Comparison of ENCODE assay signal across 19 cellular contexts in the genomic region with DNA sequence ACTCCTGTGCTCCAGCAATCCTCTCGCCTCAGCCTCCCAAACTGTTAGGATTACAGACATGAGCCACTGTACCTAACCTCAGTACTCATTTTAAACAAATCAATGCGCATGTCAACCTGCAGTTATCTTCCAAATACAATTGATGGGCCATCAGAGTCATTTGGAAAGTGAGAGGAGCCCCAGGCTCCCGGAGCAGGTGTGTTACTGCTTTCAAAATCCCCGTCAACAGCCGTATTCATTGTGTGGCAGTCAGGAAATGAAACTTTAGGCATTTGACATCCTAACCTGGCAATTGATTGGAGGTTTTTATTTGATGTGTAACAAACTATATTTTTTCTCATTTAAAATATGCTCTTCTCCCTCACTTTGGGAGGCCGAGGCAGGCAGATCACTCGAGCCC.
DNase-seq lines count a peak whose midpoint lies in the region; ATAC-seq, FAIRE-seq and TF ChIP-seq lines count a peak whose summit lies in the region.
"Had no signal": no experiment of that assay in that cellular context is flagged by ENCODE, and none has a peak within 500 bp of the region (broad histone marks: within the 10 kb centered on the region; RNA-seq: fewer than 3 reads in every experiment).

No MANE protein-coding gene starts in this region.

- FAIRE-seq in GM12878 (lab: Jason Lieb, UNC): no peak
- FAIRE-seq: A204.1, D721Med had no signal

- TF ChIP-seq EP300 in GM12878 (IDR thresholded peaks at IDR 0.05; ENCODE audit: borderline replicate concordance in 1 of 2, control insufficient read depth in 1 of 2, low read depth in 2 of 2, low read length in 2 of 2): no peak

- H3K9me3 ChIP-seq in GM12878 (replicated peaks; ENCODE audit: control insufficient read depth, insufficient read depth, low read length): no peaks in the 10 kb centered on the region
- H3K9me3 ChIP-seq: BE2C; BLaER1 treated with 17β-estradiol and CSF1 and Interleukin-3, amounts not matched to agents 10 nM and 100 nM had no signal

- TF ChIP-seq RAD21 in GM12878 (IDR thresholded peaks at IDR 0.05; ENCODE audit: insufficient read depth, low read depth, low read length): no peak

- no peak overlapping the region for H3K9ac ChIP-seq in GM12878 (ENCODE audit: control insufficient read depth, insufficient read depth, low read length)
- H3K9ac ChIP-seq: BLaER1 treated with 17β-estradiol and CSF1 and Interleukin-3, amounts not matched to agents 10 nM and 100 nM had no signal

- RAD21 ChIA-PET in GM12878 (lab: Charles Lee; ENCODE audit: unreplicated experiment): no interaction called here

- H3K27ac ChIP-seq in GM12878 (ENCODE audit: control insufficient read depth, insufficient read depth): no peak overlapping the region
- H3K27ac ChIP-seq: 22Rv1; BLaER1 treated with 17β-estradiol and CSF1 and Interleukin-3, amounts not matched to agents 10 nM and 100 nM had no signal

- WGBS in GM12878 (ENCODE audit: insufficient coverage, insufficient replicate concordance, low lambda C conversion rate, missing lambda C conversion rate): 21% methylated on average over 7 of the region's 7 CpGs

- in situ Hi-C loops in GM12878 (cut with MboI): no loop called here

- no peaks in the 10 kb centered on the region for H3K27me3 ChIP-seq in GM12878 (replicated peaks in 1 of 2; ENCODE audit: control insufficient read depth in 2 of 2, insufficient read depth in 2 of 2, low read length in 1 of 2)
- H3K27me3 ChIP-seq: BE2C; BLaER1 treated with 17β-estradiol and CSF1 and Interleukin-3, amounts not matched to agents 10 nM and 100 nM had no signal

- no peaks in the 10 kb centered on the region for H4K20me1 ChIP-seq in GM12878 (ENCODE audit: control insufficient read depth, insufficient read depth)
- H4K20me1 ChIP-seq: BLaER1 treated with 17β-estradiol and CSF1 and Interleukin-3, amounts not matched to agents 10 nM and 100 nM had no signal

- no peaks in the 10 kb centered on the region for H3K4me1 ChIP-seq in GM12878 (ENCODE audit: control insufficient read depth, insufficient read depth, low read length)
- H3K4me1 ChIP-seq: BE2C; BLaER1 treated with 17β-estradiol and CSF1 and Interleukin-3, amounts not matched to agents 10 nM and 100 nM had no signal

- TF ChIP-seq CTCF in GM12865 (IDR thresholded peaks at IDR 0.05; ENCODE audit: insufficient read depth, low read depth, low read length, missing control alignments) (no peak), GM12878 (IDR thresholded peaks at IDR 0.05 in 2 of 3, conservative IDR thresholded peaks at IDR 0.05 in 1 of 3; ENCODE audit: control insufficient read depth in 2 of 3, extremely low read depth in 1 of 3, insufficient read depth in 1 of 3, low read depth in 3 of 3, low read length in 3 of 3) (no peak)

- H2AFZ ChIP-seq in GM12878 (ENCODE audit: control insufficient read depth, low read depth, low read length): no peak overlapping the region
- H2AFZ ChIP-seq: GM23338 had no signal

- H3K4me3 ChIP-seq in GM12865 (ENCODE audit: low read depth, low read length) (no peak overlapping the region), GM12878 (no peak overlapping the region)
- H3K4me3 ChIP-seq: BLaER1 treated with 17β-estradiol and CSF1 and Interleukin-3, amounts not matched to agents 10 nM and 100 nM; GM23338 had no signal

- no peaks in the 10 kb centered on the region for H3K36me3 ChIP-seq in GM12878 (ENCODE audit: control insufficient read depth in 2 of 2, insufficient read depth in 2 of 2, low read length in 1 of 2)
- H3K36me3 ChIP-seq: BE2C; BLaER1 treated with 17β-estradiol and CSF1 and Interleukin-3, amounts not matched to agents 10 nM and 100 nM had no signal

- H3K79me2 ChIP-seq in GM12878 (ENCODE audit: control insufficient read depth, insufficient read depth, low read length): no peaks in the 10 kb centered on the region

- H3K4me2 ChIP-seq in GM12878 (ENCODE audit: control insufficient read depth, insufficient read depth): no peak overlapping the region
- H3K4me2 ChIP-seq: BLaER1 treated with 17β-estradiol and CSF1 and Interleukin-3, amounts not matched to agents 10 nM and 100 nM; GM23338 had no signal

- CTCF ChIA-PET in GM12878 (lab: Yijun Ruan, JAX): no interaction called here

- DNase-seq in GM12865 (ENCODE audit: low read depth) (peak; percentile 41), NCI-H146 treated with DMSO at 0.1 percent for 48 hours (lab: John Stamatoyannopoulos, UW; ENCODE audit: unreplicated experiment) (peak; percentile 88), GM12878 (ENCODE audit: low read depth, low spot score) (no peak), activated gamma-delta T cell (lab: John Stamatoyannopoulos, UW) (no peak), EL (no peak)
- DNase-seq: BE2C; CD4-positive, alpha-beta T cell; CD8-positive, alpha-beta memory T cell; DMS 273 treated with DMSO at 0.1 percent for 48 hours; DMS79; GF-D8 had no signal

- SMC1A ChIA-PET in GM12878 (lab: Charles Lee; ENCODE audit: uncharacterized antibody, unreplicated experiment): no interaction called here

- ATAC-seq in HG02870 (IDR thresholded peaks at IDR 0.05; ENCODE audit: unreplicated experiment) (peak; percentile 53), GM12878 (peak; percentile 72), GM21515 (IDR thresholded peaks at IDR 0.05; ENCODE audit: unreplicated experiment) (no peak)
- ATAC-seq: HCT116 had no signal

- no peak for TF ChIP-seq POLR2A in GM12878 (IDR thresholded peaks at IDR 0.05; ENCODE audit: low read depth, low read length)

- BruUV-seq in GM12878 (replicated peaks; lab: Mats Ljungman, UMichigan): no TSS peak

- intact Hi-C loops in GM12878 (cut with micrococcal nuclease; ENCODE audit: unreplicated experiment): no loop called here

- POLR2A ChIA-PET in GM12878 (lab: Charles Lee): no interaction called here

TF ChIP-seq in GM12878, 131 proteins besides CTCF, POLR2A, EP300 and RAD21:
- TF ChIP-seq JUNB (IDR thresholded peaks at IDR 0.05) (peak; percentile 51; the same call in 1 of the 2 replicates), TCF12 (IDR thresholded peaks at IDR 0.05; ENCODE audit: low read depth, low read length) (peak; percentile 53; the same call in 1 of the 2 replicates), CHD1 (IDR thresholded peaks at IDR 0.05; ENCODE audit: low read depth, low read length) (no peak), NFYA (IDR thresholded peaks at IDR 0.05; ENCODE audit: borderline replicate concordance, low read depth, low read length) (no peak), NR2F1 (conservative IDR thresholded peaks at IDR 0.05) (0 out of 2 replicates have a peak, but pooled peaks have one; percentile 33), EED (IDR thresholded peaks at IDR 0.05; ENCODE audit: low read depth) (peak; percentile 22; the same call in 1 of the 2 replicates), IKZF1 (conservative IDR thresholded peaks at IDR 0.05) (0 out of 2 replicates have a peak, but pooled peaks have one; percentile 24)

Comparison
In these comparisons a context has a peak if more than half of its experiments do, and no peak if none do; other contexts are left out.
1. DNase-seq: peak in GM12865 (single experiment) and NCI-H146 treated with DMSO at 0.1 percent for 48 hours (single experiment); none in GM12878 (single experiment), activated gamma-delta T cell (single experiment) and EL (single experiment).